In the genomic region with DNA sequence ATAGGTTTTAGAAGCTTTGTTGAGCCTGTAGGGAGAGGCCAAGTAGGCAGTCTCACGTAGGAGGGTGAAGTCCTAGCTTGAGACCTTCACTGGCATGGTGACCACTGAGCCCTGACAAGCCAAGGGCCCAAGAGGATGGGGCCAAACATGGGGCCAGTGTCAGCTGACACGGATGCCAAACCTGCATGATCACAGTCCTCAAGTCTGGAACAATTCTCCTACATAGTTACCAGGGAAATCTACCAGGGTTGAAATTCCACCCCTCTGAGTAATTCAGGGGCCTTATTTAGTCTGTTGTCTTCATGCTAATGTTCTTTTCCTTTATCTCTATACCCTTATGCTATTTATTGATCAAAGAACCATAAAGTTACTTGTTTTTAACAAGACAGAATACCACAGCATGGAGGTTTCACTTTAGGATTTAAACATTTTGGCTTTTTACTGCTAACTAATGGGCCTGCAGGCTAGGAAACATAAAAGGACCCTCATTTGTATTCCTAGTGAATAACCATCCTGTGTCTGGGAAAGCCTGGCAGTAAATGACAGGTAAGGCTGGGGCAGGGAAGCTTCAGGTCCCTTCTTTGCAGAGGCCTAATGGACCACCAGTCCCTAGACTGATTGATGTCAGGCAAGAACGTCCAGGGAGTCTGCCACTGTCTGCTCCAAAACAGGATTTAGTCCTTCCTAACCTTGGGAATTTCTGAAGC, we compare ENCODE assay signal across 17 cellular contexts.
A peak's percentile ranks its signal among the peaks of the same experiment; 100 is the strongest.
DNase-seq lines count a peak whose midpoint lies in the region; ATAC-seq and TF ChIP-seq lines count a peak whose summit lies in the region.
"Had no signal": no experiment of that assay in that cellular context is flagged by ENCODE, and none has a peak within 500 bp of the region (broad histone marks: within the 10 kb centered on the region; RNA-seq: fewer than 3 reads in every experiment).

No MANE protein-coding gene starts in this region.

- H2BK15ac ChIP-seq in mesenchymal stem cell (ENCODE audit: low read depth, poor library complexity, severe bottlenecking): no peak overlapping the region

- ATAC-seq in GM18517 (IDR thresholded peaks at IDR 0.05; ENCODE audit: unreplicated experiment): no peak
- no peak for ATAC-seq in HG02678 (IDR thresholded peaks at IDR 0.05; ENCODE audit: unreplicated experiment)
- ATAC-seq: activated naive CD8-positive, alpha-beta T cell treated with anti-CD3 and anti-CD28 coated beads, Interleukin-2, amount 50 U/mL, for 24 hours had no signal

- H2AFZ ChIP-seq in mesenchymal stem cell (ENCODE audit: low read depth, low read length): no peak overlapping the region

- H3K9me3 ChIP-seq in mesenchymal stem cell (ENCODE audit: control insufficient read depth, low read length) (no peaks in the 10 kb centered on the region), tibial artery (no peaks in the 10 kb centered on the region)
- H3K9me3 ChIP-seq: sigmoid colon, testis had no signal

- H4K8ac ChIP-seq in mesenchymal stem cell (ENCODE audit: low read length): peak overlapping the region; percentile 33

- peak overlapping the region; percentile 65 to 76 for H2BK12ac ChIP-seq in mesenchymal stem cell (ENCODE audit: low read length in 2 of 2)

- H3K27ac ChIP-seq in mesenchymal stem cell (ENCODE audit: low read length, poor library complexity, severe bottlenecking): no peak overlapping the region
- H3K27ac ChIP-seq in tibial artery: peak overlapping the region; percentile 35 to 54
- no peak overlapping the region for H3K27ac ChIP-seq in substantia nigra (ENCODE audit: low read depth, low read length, poor library complexity, severe bottlenecking)
- H3K27ac ChIP-seq: testis, VCaP had no signal

- H3K79me1 ChIP-seq in mesenchymal stem cell (replicated peaks; ENCODE audit: low read length, poor library complexity, severe bottlenecking): no peaks in the 10 kb centered on the region

- no peaks in the 10 kb centered on the region for H3K36me3 Mint-ChIP-seq in HFFc6 (ENCODE audit: low read depth)
- H3K36me3 Mint-ChIP-seq: activated CD4-positive, alpha-beta memory T cell treated with anti-CD3 and anti-CD28 coated beads for 36 hours; CD4-positive, CD25-positive, alpha-beta regulatory T cell had no signal

- no peaks in the 10 kb centered on the region for H3K27me3 Mint-ChIP-seq in HFFc6 (ENCODE audit: insufficient read depth)
- H3K27me3 Mint-ChIP-seq: activated CD4-positive, alpha-beta memory T cell treated with anti-CD3 and anti-CD28 coated beads for 36 hours had no signal

- TF ChIP-seq CTCF in HFFc6 (IDR thresholded peaks at IDR 0.05) (no peak), astrocyte of the spinal cord (IDR thresholded peaks at IDR 0.05; ENCODE audit: low read depth, low read length) (no peak), tibial artery (IDR thresholded peaks at IDR 0.05) (no peak)

- intact Hi-C loops in tibial artery (cut with DNase I; ENCODE audit: low total_unique reads): loop anchor here (5.0 to 10.0 kb wide), 3 partner anchors 190 to 393 kb away; a partner anchor contains a TSS

- H3K14ac ChIP-seq in mesenchymal stem cell (ENCODE audit: low read length in 2 of 2): no peak overlapping the region

- WGBS in mesenchymal stem cell: 54% methylated on average over 3 of the region's 3 CpGs

- H2BK120ac ChIP-seq in mesenchymal stem cell (ENCODE audit: low read depth, low read length): peak overlapping the region; percentile 78

- peak overlapping the region; percentile 63 to 84 for H3K18ac ChIP-seq in mesenchymal stem cell (ENCODE audit: low read depth in 1 of 2, low read length in 2 of 2)

- H2BK5ac ChIP-seq in mesenchymal stem cell (ENCODE audit: low read depth, low read length, poor library complexity, severe bottlenecking): peak overlapping the region; percentile 5

- H2AK5ac ChIP-seq in mesenchymal stem cell (ENCODE audit: low read length, severe bottlenecking): no peak overlapping the region

- H3K36me3 ChIP-seq in mesenchymal stem cell (ENCODE audit: control insufficient read depth in 1 of 2, insufficient read depth in 2 of 2, low read depth in 1 of 2, low read length in 2 of 2) (no peaks in the 10 kb centered on the region), tibial artery (no peaks in the 10 kb centered on the region)
- H3K36me3 ChIP-seq: sigmoid colon had no signal

- H3K27me3 ChIP-seq in mesenchymal stem cell (ENCODE audit: control insufficient read depth in 1 of 2, insufficient read depth in 1 of 2, low read length in 2 of 2) (no peaks in the 10 kb centered on the region), tibial artery (no peaks in the 10 kb centered on the region)
- H3K27me3 ChIP-seq: sigmoid colon, testis had no signal

- in situ Hi-C loops in astrocyte of the spinal cord (cut with HindIII; ENCODE audit: low sequenced_read_pairs): loop anchor here (25.0 kb wide), 1 partner anchor 383 kb away; no protein-coding TSS in a partner anchor

- H3K4me1 Mint-ChIP-seq in HFFc6 (ENCODE audit: low read depth): peaks cover 82% of the 10 kb centered on the region
- H3K4me1 Mint-ChIP-seq: CD4-positive, CD25-positive, alpha-beta regulatory T cell had no signal

- peak; percentile 13 for DNase-seq in HFFc6
- DNase-seq in astrocyte of the spinal cord (ENCODE audit: low read depth, low spot score): peak; percentile 30
- DNase-seq in mesenchymal stem cell: peak; percentile 74
- no peak for DNase-seq in tibial artery
- DNase-seq in substantia nigra (lab: John Stamatoyannopoulos, UW): no peak
- DNase-seq: activated CD4-positive, alpha-beta memory T cell treated with anti-CD3 and anti-CD28 coated beads for 36 hours; activated naive CD8-positive, alpha-beta T cell treated with anti-CD3 and anti-CD28 coated beads, Interleukin-2, amount 50 U/mL, for 24 hours; CD4-positive, CD25-positive, alpha-beta regulatory T cell; NCI-H2029; NCI-H524; sigmoid colon; stimulated activated CD4-positive, alpha-beta T cell treated with anti-CD3 and anti-CD28 coated beads, Interleukin-4, amount 100 ng/mL, for 24 hours; SW 1271; testis had no signal

- H3K27ac Mint-ChIP-seq in HFFc6: peak overlapping the region; percentile 79
- H3K27ac Mint-ChIP-seq: activated CD4-positive, alpha-beta memory T cell treated with anti-CD3 and anti-CD28 coated beads for 36 hours; activated naive CD8-positive, alpha-beta T cell treated with anti-CD3 and anti-CD28 coated beads, Interleukin-2, amount 50 U/mL, for 24 hours; CD4-positive, CD25-positive, alpha-beta regulatory T cell had no signal

- H3K4me1 ChIP-seq in mesenchymal stem cell (ENCODE audit: control insufficient read depth, insufficient read depth, low read depth, low read length) (peaks cover 6% of the 10 kb centered on the region), tibial artery (peaks cover 0 to 63% (median 33%) of the 10 kb centered on the region in 4 donors)

- H3K9me3 Mint-ChIP-seq in HFFc6: no peaks in the 10 kb centered on the region
- H3K9me3 Mint-ChIP-seq: activated CD4-positive, alpha-beta memory T cell treated with anti-CD3 and anti-CD28 coated beads for 36 hours; activated naive CD8-positive, alpha-beta T cell treated with anti-CD3 and anti-CD28 coated beads, Interleukin-2, amount 50 U/mL, for 24 hours; CD4-positive, CD25-positive, alpha-beta regulatory T cell had no signal

- H3K23ac ChIP-seq in mesenchymal stem cell (ENCODE audit: low read length in 2 of 2): no peak overlapping the region

- peak overlapping the region; percentile 54 to 83 for H3K4ac ChIP-seq in mesenchymal stem cell (ENCODE audit: low read depth in 1 of 2, low read length in 2 of 2)

- no peak overlapping the region; the same call in 1 of the 2 replicates for H3K4me3 Mint-ChIP-seq in HFFc6
- H3K4me3 Mint-ChIP-seq: activated CD4-positive, alpha-beta memory T cell treated with anti-CD3 and anti-CD28 coated beads for 36 hours; activated naive CD8-positive, alpha-beta T cell treated with anti-CD3 and anti-CD28 coated beads, Interleukin-2, amount 50 U/mL, for 24 hours; CD4-positive, CD25-positive, alpha-beta regulatory T cell had no signal

- H3K4me2 ChIP-seq in mesenchymal stem cell (ENCODE audit: low read length, poor library complexity, severe bottlenecking): no peak overlapping the region

- H3K9ac ChIP-seq in mesenchymal stem cell (ENCODE audit: low read length): no peak overlapping the region

- H3K4me3 ChIP-seq in astrocyte of the spinal cord (ENCODE audit: low read depth, low read length): no peak overlapping the region
- H3K4me3 ChIP-seq in mesenchymal stem cell (ENCODE audit: insufficient read depth in 1 of 2, low read depth in 1 of 2, low read length in 2 of 2): no peak overlapping the region
- H3K4me3 ChIP-seq in tibial artery: no peak overlapping the region
- H3K4me3 ChIP-seq: sigmoid colon, testis had no signal

- H4K91ac ChIP-seq in mesenchymal stem cell (ENCODE audit: low read length): peak overlapping the region; percentile 74

Comparison
In these comparisons a context has a peak if more than half of its experiments do, and no peak if none do; other contexts are left out.
1. DNase-seq: peak in HFFc6 (single experiment), astrocyte of the spinal cord (single experiment) and mesenchymal stem cell (single experiment); none in tibial artery (0 of 2) and substantia nigra (0 of 49).
2. H3K27ac ChIP-seq: peak in tibial artery (2 of 2); none in mesenchymal stem cell (single experiment) and substantia nigra (single experiment).